Comparison of ENCODE assay signal across 8 cellular contexts in the genomic region with DNA sequence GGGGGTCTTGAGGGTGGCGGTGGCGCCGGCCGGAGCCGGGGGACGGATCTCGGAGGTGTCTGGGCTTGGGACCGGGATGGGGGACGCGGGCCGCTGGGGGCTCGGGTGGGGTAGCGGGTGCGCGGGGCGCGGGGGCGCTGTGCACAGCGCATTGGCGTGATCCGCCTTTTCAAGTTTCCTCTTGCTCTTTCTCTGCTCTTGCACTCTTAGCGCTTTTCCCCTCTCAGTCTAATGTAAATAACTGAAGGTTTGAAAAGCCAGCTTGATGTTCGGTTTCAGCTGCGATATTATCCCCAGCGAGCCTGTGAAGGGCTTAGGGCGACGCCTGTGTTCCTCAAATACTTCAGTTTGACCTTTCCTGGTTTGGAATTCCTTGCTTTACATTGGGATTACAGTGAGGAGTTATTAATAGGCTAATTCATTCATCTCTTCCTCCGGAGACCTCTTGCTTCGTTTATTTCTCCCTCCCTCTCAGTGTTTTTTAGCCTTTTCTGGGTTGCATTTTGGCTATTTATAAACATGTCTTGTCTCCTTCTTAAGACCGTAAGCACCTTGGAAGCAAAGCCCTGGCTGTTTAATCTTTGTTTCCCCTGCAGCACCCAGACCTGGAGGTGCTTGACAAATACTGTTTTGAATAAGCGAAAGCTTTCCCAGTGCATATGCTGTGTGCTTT. TPM values are rescaled to one million over a fixed set of nuclear protein-coding genes. Genes with fewer than 3 reads are reported as not detected.
DNase-seq lines count a peak whose midpoint lies in the region; ATAC-seq and TF ChIP-seq lines count a peak whose summit lies in the region.

No MANE protein-coding gene starts in this region.

- intact Hi-C loops in upper lobe of right lung (cut with DNase I) = no loop called here

- peak overlapping the region; percentile 78 for H3K27ac Mint-ChIP-seq in nephron progenitor cell

- H3K36me3 ChIP-seq in HEK293 (ENCODE audit: control insufficient read depth in 2 of 2, insufficient read depth in 1 of 2, low read length in 2 of 2) (peaks cover 0 to 3% of the 10 kb centered on the region in 2 experiments; a peak in 1 of 3 replicates), upper lobe of right lung (no peaks in the 10 kb centered on the region)

- H3K4me3 Mint-ChIP-seq in nephron progenitor cell = peak overlapping the region; percentile 97

- peaks cover 24% of the 10 kb centered on the region for H3K36me3 Mint-ChIP-seq in nephron progenitor cell (ENCODE audit: low read depth)

- H3K9me3 ChIP-seq in HEK293 (ENCODE audit: control insufficient read depth, insufficient read depth, low read depth, low read length) (no peaks in the 10 kb centered on the region), upper lobe of right lung (no peaks in the 10 kb centered on the region)

- H3K9me3 Mint-ChIP-seq in nephron progenitor cell = peaks cover 30% of the 10 kb centered on the region

- H3K27me3 ChIP-seq in upper lobe of right lung = no peaks in the 10 kb centered on the region

- CTCF ChIA-PET in HEK293 (lab: Yijun Ruan, JAX) = interaction anchor here (0.5 to 4.3 kb wide), 6 partner anchors 13 to 545 kb away, joined by 3 to 20 read pairs (median 3); no protein-coding TSS in a partner anchor

- H3K4me3 ChIP-seq in HEK293 (ENCODE audit: low read depth, low read length) = peak overlapping the region; percentile 70
- peak overlapping the region; percentile 81 for H3K4me3 ChIP-seq in upper lobe of right lung

- peak; percentile 81 for TF ChIP-seq CTCF in HEK293 (tag by site-specific recombination; IDR thresholded peaks at IDR 0.05)
- TF ChIP-seq CTCF in nephron progenitor cell (IDR thresholded peaks at IDR 0.05) = no peak
- no peak for TF ChIP-seq CTCF in upper lobe of right lung (IDR thresholded peaks at IDR 0.05)

- peaks cover 26% of the 10 kb centered on the region for H3K4me1 Mint-ChIP-seq in nephron progenitor cell

- peak; percentile 40 for ATAC-seq in upper lobe of right lung

- DNase-seq in NCI-H2107 treated with DMSO at 0.1 percent for 48 hours (lab: John Stamatoyannopoulos, UW; ENCODE audit: unreplicated experiment) (peak; percentile 24), NCI-H2107 (lab: John Stamatoyannopoulos, UW) (no peak), NCI-H1092 treated with DMSO at 0.1 percent for 48 hours (lab: John Stamatoyannopoulos, UW) (peak; percentile 54), activated T-cell treated with anti-CD3 and anti-CD28 coated beads for 4 hours (peak; percentile 39), fibroblast of gingiva (ENCODE audit: low read depth) (peak; percentile 12), nephron progenitor cell (no peak), upper lobe of right lung (no peak)

- peaks cover 30% of the 10 kb centered on the region for H3K4me1 ChIP-seq in HEK293 (ENCODE audit: control insufficient read depth, insufficient read depth, low read length)
- H3K4me1 ChIP-seq in upper lobe of right lung = peaks cover 26% of the 10 kb centered on the region

- peak overlapping the region; percentile 60; the same call in 1 of the 2 replicates for H3K27ac ChIP-seq in HEK293 (ENCODE audit: extremely low read depth, low read depth, low read length)
- peak overlapping the region; percentile 76 for H3K27ac ChIP-seq in upper lobe of right lung

- POLR2A ChIA-PET in HEK293 (lab: Yijun Ruan, JAX) = interaction anchor here (0.6 to 1.6 kb wide), 6 partner anchors 42 to 1322 kb away, joined by 3 to 6 read pairs (median 4); a partner anchor contains a TSS

- H3K27me3 Mint-ChIP-seq in nephron progenitor cell (ENCODE audit: low read depth, poor library complexity) = peaks cover 14% of the 10 kb centered on the region

TF ChIP-seq in HEK293, 187 proteins besides CTCF, POLR2A, EP300 and RAD21 (continues in another document):
- TF ChIP-seq KLF16 (tag by site-specific recombination; IDR thresholded peaks at IDR 0.05) (0 out of 2 replicates have a peak, but pooled peaks have one; percentile 35), ZNF596 (tag by site-specific recombination; IDR thresholded peaks at IDR 0.05) (no peak), ZNF426 (tag by site-specific recombination; IDR thresholded peaks at IDR 0.05) (no peak), ZFP3 (tag by site-specific recombination; IDR thresholded peaks at IDR 0.05; ENCODE audit: low read depth) (no peak), ZNF404 (tag by site-specific recombination; IDR thresholded peaks at IDR 0.05) (no peak), ZNF626 (tag by site-specific recombination; IDR thresholded peaks at IDR 0.05) (no peak), ZNF423 (tag by site-specific recombination; IDR thresholded peaks at IDR 0.05) (no peak), ZNF561 (tag by site-specific recombination; IDR thresholded peaks at IDR 0.05; ENCODE audit: borderline replicate concordance) (0 out of 2 replicates have a peak, but pooled peaks have one; percentile 16), ZNF391 (tag by site-specific recombination; IDR thresholded peaks at IDR 0.05; ENCODE audit: borderline replicate concordance, low read depth) (no peak), ZNF211 (tag by site-specific recombination; IDR thresholded peaks at IDR 0.05; ENCODE audit: low read depth) (no peak), IKZF3 (tag by site-specific recombination; IDR thresholded peaks at IDR 0.05) (0 out of 2 replicates have a peak, but pooled peaks have one; percentile 45), ZNF621 (tag by site-specific recombination; IDR thresholded peaks at IDR 0.05) (no peak), ZNF132 (tag by site-specific recombination; IDR thresholded peaks at IDR 0.05; ENCODE audit: borderline replicate concordance) (no peak), ZNF571 (tag by site-specific recombination; IDR thresholded peaks at IDR 0.05) (no peak), GLIS1 (tag by site-specific recombination; IDR thresholded peaks at IDR 0.05) (peak; percentile 16; the same call in 1 of the 2 replicates), ZNF585B (tag by site-specific recombination; IDR thresholded peaks at IDR 0.05) (no peak)
- TF ChIP-seq, protein P1, sequence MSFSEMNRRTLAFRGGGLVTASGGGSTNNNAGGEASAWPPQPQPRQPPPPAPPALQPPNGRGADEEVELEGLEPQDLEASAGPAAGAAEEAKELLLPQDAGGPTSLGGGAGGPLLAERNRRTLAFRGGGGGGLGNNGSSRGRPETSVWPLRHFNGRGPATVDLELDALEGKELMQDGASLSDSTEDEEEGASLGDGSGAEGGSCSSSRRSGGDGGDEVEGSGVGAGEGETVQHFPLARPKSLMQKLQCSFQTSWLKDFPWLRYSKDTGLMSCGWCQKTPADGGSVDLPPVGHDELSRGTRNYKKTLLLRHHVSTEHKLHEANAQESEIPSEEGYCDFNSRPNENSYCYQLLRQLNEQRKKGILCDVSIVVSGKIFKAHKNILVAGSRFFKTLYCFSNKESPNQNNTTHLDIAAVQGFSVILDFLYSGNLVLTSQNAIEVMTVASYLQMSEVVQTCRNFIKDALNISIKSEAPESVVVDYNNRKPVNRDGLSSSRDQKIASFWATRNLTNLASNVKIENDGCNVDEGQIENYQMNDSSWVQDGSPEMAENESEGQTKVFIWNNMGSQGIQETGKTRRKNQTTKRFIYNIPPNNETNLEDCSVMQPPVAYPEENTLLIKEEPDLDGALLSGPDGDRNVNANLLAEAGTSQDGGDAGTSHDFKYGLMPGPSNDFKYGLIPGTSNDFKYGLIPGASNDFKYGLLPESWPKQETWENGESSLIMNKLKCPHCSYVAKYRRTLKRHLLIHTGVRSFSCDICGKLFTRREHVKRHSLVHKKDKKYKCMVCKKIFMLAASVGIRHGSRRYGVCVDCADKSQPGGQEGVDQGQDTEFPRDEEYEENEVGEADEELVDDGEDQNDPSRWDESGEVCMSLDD (tag by site-specific recombination; IDR thresholded peaks at IDR 0.05) = peak; percentile 39; the same call in 1 of the 2 replicates
- TF ChIP-seq, protein P2, sequence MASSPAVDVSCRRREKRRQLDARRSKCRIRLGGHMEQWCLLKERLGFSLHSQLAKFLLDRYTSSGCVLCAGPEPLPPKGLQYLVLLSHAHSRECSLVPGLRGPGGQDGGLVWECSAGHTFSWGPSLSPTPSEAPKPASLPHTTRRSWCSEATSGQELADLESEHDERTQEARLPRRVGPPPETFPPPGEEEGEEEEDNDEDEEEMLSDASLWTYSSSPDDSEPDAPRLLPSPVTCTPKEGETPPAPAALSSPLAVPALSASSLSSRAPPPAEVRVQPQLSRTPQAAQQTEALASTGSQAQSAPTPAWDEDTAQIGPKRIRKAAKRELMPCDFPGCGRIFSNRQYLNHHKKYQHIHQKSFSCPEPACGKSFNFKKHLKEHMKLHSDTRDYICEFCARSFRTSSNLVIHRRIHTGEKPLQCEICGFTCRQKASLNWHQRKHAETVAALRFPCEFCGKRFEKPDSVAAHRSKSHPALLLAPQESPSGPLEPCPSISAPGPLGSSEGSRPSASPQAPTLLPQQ (tag by site-specific recombination; IDR thresholded peaks at IDR 0.05) = no peak
- TF ChIP-seq, protein P3, sequence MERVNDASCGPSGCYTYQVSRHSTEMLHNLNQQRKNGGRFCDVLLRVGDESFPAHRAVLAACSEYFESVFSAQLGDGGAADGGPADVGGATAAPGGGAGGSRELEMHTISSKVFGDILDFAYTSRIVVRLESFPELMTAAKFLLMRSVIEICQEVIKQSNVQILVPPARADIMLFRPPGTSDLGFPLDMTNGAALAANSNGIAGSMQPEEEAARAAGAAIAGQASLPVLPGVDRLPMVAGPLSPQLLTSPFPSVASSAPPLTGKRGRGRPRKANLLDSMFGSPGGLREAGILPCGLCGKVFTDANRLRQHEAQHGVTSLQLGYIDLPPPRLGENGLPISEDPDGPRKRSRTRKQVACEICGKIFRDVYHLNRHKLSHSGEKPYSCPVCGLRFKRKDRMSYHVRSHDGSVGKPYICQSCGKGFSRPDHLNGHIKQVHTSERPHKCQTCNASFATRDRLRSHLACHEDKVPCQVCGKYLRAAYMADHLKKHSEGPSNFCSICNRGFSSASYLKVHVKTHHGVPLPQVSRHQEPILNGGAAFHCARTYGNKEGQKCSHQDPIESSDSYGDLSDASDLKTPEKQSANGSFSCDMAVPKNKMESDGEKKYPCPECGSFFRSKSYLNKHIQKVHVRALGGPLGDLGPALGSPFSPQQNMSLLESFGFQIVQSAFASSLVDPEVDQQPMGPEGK (tag by site-specific recombination; IDR thresholded peaks at IDR 0.05) = peak; percentile 76; the same call in 1 of the 2 replicates

RNA-seq across cellular contexts. Expression of a gene that starts 0.7 kb away (rescaled TPM):
- 47.1 TPM for total RNA-seq in upper lobe of right lung

Comparison
In these comparisons a context has a peak if more than half of its experiments do, and no peak if none do; other contexts are left out.
1. DNase-seq: peak in NCI-H2107 treated with DMSO at 0.1 percent for 48 hours (single experiment), NCI-H1092 treated with DMSO at 0.1 percent for 48 hours (single experiment), activated T-cell treated with anti-CD3 and anti-CD28 coated beads for 4 hours (single experiment) and fibroblast of gingiva (single experiment); none in NCI-H2107 (single experiment), nephron progenitor cell (single experiment) and upper lobe of right lung (single experiment).